ENCODE assay signal across 8 cellular contexts in the genomic region with DNA sequence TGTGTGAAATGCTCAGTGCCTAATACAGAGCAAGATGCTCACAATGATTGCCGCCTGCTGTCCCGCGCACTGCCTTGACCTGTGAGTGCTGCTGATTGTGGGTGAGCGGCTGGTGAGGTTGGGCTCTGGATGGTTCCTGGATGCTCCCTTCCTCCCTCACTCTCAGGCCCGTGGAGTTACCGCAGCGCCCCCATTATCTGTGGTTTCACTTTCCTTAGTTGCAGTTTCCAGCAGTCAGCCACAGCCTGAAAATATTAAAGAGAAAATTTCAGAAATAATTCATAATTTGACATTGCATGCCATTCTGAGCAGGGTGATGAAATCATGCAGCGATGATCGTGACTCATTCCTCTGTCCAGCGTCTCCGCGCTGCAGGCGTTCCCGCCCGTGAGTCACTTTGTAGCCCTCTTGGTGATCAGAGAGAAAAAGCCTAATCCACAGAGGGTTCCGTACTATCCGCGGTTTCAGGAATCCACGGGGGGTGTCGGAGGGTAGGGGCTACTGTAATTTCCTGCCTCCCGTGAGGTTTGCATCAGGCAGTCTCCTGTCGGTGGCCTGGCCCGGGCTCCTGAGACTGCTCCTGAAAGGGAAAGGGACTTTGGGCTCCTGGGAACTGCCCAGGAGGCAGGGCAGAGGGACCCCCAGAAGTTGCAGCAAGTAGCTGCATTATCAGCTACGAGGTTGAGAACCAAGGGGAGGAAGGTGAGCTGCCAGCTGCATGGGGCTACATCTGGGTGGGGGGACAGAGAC. TPM values are rescaled to one million over a fixed set of nuclear protein-coding genes. Genes with fewer than 3 reads are reported as not detected.
DNase-seq lines count a peak whose midpoint lies in the region; TF ChIP-seq lines count a peak whose summit lies in the region.

No MANE protein-coding gene starts in this region.

- H3K4me3 ChIP-seq in fibroblast of mammary gland (ENCODE audit: control insufficient read depth, low read depth, low read length): peak overlapping the region; percentile 10

- DNase-seq in GM03348 (ENCODE audit: low spot score): peak; percentile 91
- DNase-seq in RKO (ENCODE audit: low spot score): peak; percentile 93
- DNase-seq in fibroblast of mammary gland (ENCODE audit: low read depth): peak; percentile 90
- DNase-seq in pulmonary artery endothelial cell (ENCODE audit: low read depth, low spot score): peak; percentile 67
- no peak for DNase-seq in DMS114 treated with DMSO at 0.1 percent for 48 hours (lab: John Stamatoyannopoulos, UW; ENCODE audit: unreplicated experiment)
- DNase-seq in HUDEP-2 (lab: John Stamatoyannopoulos, UW; ENCODE audit: unreplicated experiment in 76 of 76): no peak
- no peak for DNase-seq in NCI-H1694 (lab: John Stamatoyannopoulos, UW)
- no peak for DNase-seq in middle frontal gyrus (ENCODE audit: extremely low spot score, low spot score)

- peak; percentile 1 for TF ChIP-seq CTCF in fibroblast of mammary gland (conservative IDR thresholded peaks at IDR 0.05; ENCODE audit: control insufficient read depth, insufficient read depth, low read depth, low read length)

RNA-seq across cellular contexts. Expression of a gene that starts 10.6 kb away (rescaled TPM):
- 3,448 and 4,770 TPM in 2 replicates for total RNA-seq in pulmonary artery endothelial cell

RNA-seq across cellular contexts. Expression of a gene that starts 41.0 kb away (rescaled TPM):
- 2.3 and 3.9 TPM in 2 replicates for total RNA-seq in pulmonary artery endothelial cell

Comparison
In these comparisons a context has a peak if more than half of its experiments do, and no peak if none do; other contexts are left out.
1. DNase-seq: peak in GM03348 (single experiment), RKO (single experiment), fibroblast of mammary gland (single experiment) and pulmonary artery endothelial cell (single experiment); none in DMS114 treated with DMSO at 0.1 percent for 48 hours (single experiment), HUDEP-2 (0 of 76), NCI-H1694 (single experiment) and middle frontal gyrus (single experiment).